ENCODE assay signal across 9 cellular contexts in genomic region chr14:63276492-63277342, GRCh38. TPM values are rescaled to one million over a fixed set of nuclear protein-coding genes. Genes with fewer than 3 reads are reported as not detected.
DNase-seq lines count a peak whose midpoint lies in the region; ATAC-seq, FAIRE-seq and TF ChIP-seq lines count a peak whose summit lies in the region.
"Had no signal": no experiment of that assay in that cellular context is flagged by ENCODE, and none has a peak within 500 bp of the region (broad histone marks: within the 10 kb centered on the region; RNA-seq: fewer than 3 reads in every experiment).

No MANE protein-coding gene starts in this region.

- FAIRE-seq in GM12891 (lab: Jason Lieb, UNC) (peak; percentile 84), GM12878 (lab: Jason Lieb, UNC) (peak; percentile 94), keratinocyte (lab: Jason Lieb, UNC) (peak; percentile 84)

- H3K4me3 ChIP-seq in AG04449 (ENCODE audit: low read depth, low read length) (no peak overlapping the region), GM12878 (no peak overlapping the region), keratinocyte (ENCODE audit: control insufficient read depth in 2 of 3, extremely low read depth in 1 of 3, insufficient read depth in 2 of 3, low read depth in 1 of 3, low read length in 3 of 3) (no peak overlapping the region)

- H3K27ac Mint-ChIP-seq in type B pancreatic cell, result no peak overlapping the region
- H3K27ac Mint-ChIP-seq: stimulated activated naive CD8-positive, alpha-beta T cell treated with anti-CD3 and anti-CD28 coated beads, Interleukin-15, Interleukin-2, amounts not matched to agents 100 ng/mL and 50 ng/mL, for 24 hours had no signal

- POLR2A ChIA-PET in AG04449 (lab: Yijun Ruan, JAX), result no interaction called here
- POLR2A ChIA-PET in GM12878 (lab: Charles Lee), result no interaction called here

- no peak for TF ChIP-seq POLR2A in GM12891 (IDR thresholded peaks at IDR 0.05; ENCODE audit: low read depth, low read length)
- no peak for TF ChIP-seq POLR2A in GM12878 (IDR thresholded peaks at IDR 0.05; ENCODE audit: low read depth, low read length)

- no TSS peak for BruUV-seq in GM12878 (replicated peaks; lab: Mats Ljungman, UMichigan)

- no peaks in the 10 kb centered on the region for H3K9me1 ChIP-seq in keratinocyte (ENCODE audit: control insufficient read depth, extremely low read depth, insufficient read depth, low read length)

- H3K4me2 ChIP-seq in GM12878 (ENCODE audit: control insufficient read depth, insufficient read depth), result no peak overlapping the region
- H3K4me2 ChIP-seq in keratinocyte (ENCODE audit: control insufficient read depth, extremely low read depth, insufficient read depth, low read depth, low read length), result no peak overlapping the region

- H4K20me1 ChIP-seq in GM12878 (ENCODE audit: control insufficient read depth, insufficient read depth) (no peaks in the 10 kb centered on the region), keratinocyte (ENCODE audit: control insufficient read depth, extremely low read depth, insufficient read depth, low read length) (no peaks in the 10 kb centered on the region)

- no peaks in the 10 kb centered on the region for H3K9me3 Mint-ChIP-seq in type B pancreatic cell
- H3K9me3 Mint-ChIP-seq: stimulated activated naive CD8-positive, alpha-beta T cell treated with anti-CD3 and anti-CD28 coated beads, Interleukin-15, Interleukin-2, amounts not matched to agents 100 ng/mL and 50 ng/mL, for 24 hours had no signal

- in situ Hi-C loops in GM12878 (cut with MboI), result no loop called here

- H3K9me3 ChIP-seq in GM12878 (replicated peaks; ENCODE audit: control insufficient read depth, insufficient read depth, low read length) (no peaks in the 10 kb centered on the region), keratinocyte (ENCODE audit: control insufficient read depth, low read depth, low read length) (no peaks in the 10 kb centered on the region)

- peak; percentile 83 for TF ChIP-seq RAD21 in GM12878 (IDR thresholded peaks at IDR 0.05; ENCODE audit: insufficient read depth, low read depth, low read length)

- no peak overlapping the region for H3K9ac ChIP-seq in GM12878 (ENCODE audit: control insufficient read depth, insufficient read depth, low read length)
- H3K9ac ChIP-seq in keratinocyte (ENCODE audit: control insufficient read depth, extremely low read depth, insufficient read depth, low read length), result no peak overlapping the region

- H3K36me3 Mint-ChIP-seq in type B pancreatic cell, result no peaks in the 10 kb centered on the region

- DNase-seq in AG04449 (ENCODE audit: low read depth, low spot score), result peak; percentile 10
- peak; percentile 18 for DNase-seq in GM12891 (ENCODE audit: insufficient read length, low spot score)
- peak; percentile 85 for DNase-seq in NCI-H345 treated with DMSO at 0.1 percent for 48 hours (lab: John Stamatoyannopoulos, UW; ENCODE audit: unreplicated experiment)
- DNase-seq in GM12878 (ENCODE audit: low read depth, low spot score), result no peak
- peak; percentile 15 for DNase-seq in keratinocyte (ENCODE audit: low read depth, low spot score)
- DNase-seq in type B pancreatic cell (ENCODE audit: extremely low spot score, unreplicated experiment), result no peak
- DNase-seq in stimulated activated CD4-positive, alpha-beta T cell treated with anti-CD3 and anti-CD28 coated beads, Interleukin-2, amount 100 ng/mL, for 24 hours, result no peak

- dilution Hi-C loops in keratinocyte (cut with MboI; ENCODE audit: extremely low pct_ligation_motif_present, low sequenced_read_pairs), result no loop called here

- TF ChIP-seq CTCF in AG04449 (IDR thresholded peaks at IDR 0.05; ENCODE audit: insufficient read depth, low read length, missing control alignments) (peak; percentile 55), GM12878 (IDR thresholded peaks at IDR 0.05 in 2 of 3, conservative IDR thresholded peaks at IDR 0.05 in 1 of 3; ENCODE audit: control insufficient read depth in 2 of 3, extremely low read depth in 1 of 3, insufficient read depth in 1 of 3, low read depth in 3 of 3, low read length in 3 of 3) (peak; percentile 66 to 83 (median 74); a peak in 5 of 6 replicates), keratinocyte (optimal IDR thresholded peaks at IDR 0.05 in 1 of 3, IDR thresholded peaks at IDR 0.05 in 1 of 3, conservative IDR thresholded peaks at IDR 0.05 in 1 of 3; ENCODE audit: extremely low read depth in 1 of 3, insufficient read depth in 2 of 3, low read length in 3 of 3) (peak; percentile 48 to 81 (median 51)), type B pancreatic cell (conservative IDR thresholded peaks at IDR 0.05) (peak; percentile 98)

- H3K27me3 Mint-ChIP-seq in type B pancreatic cell, result no peaks in the 10 kb centered on the region

- no peak for TF ChIP-seq EP300 in GM12878 (IDR thresholded peaks at IDR 0.05; ENCODE audit: borderline replicate concordance in 1 of 2, control insufficient read depth in 1 of 2, low read depth in 2 of 2, low read length in 2 of 2)

- H3K4me3 Mint-ChIP-seq in type B pancreatic cell, result no peak overlapping the region
- H3K4me3 Mint-ChIP-seq: stimulated activated naive CD8-positive, alpha-beta T cell treated with anti-CD3 and anti-CD28 coated beads, Interleukin-15, Interleukin-2, amounts not matched to agents 100 ng/mL and 50 ng/mL, for 24 hours had no signal

- H3K27ac ChIP-seq in GM12878 (ENCODE audit: control insufficient read depth, insufficient read depth) (no peak overlapping the region), keratinocyte (ENCODE audit: control insufficient read depth, insufficient read depth, low read length) (no peak overlapping the region)

- CTCF ChIA-PET in AG04449 (lab: Yijun Ruan, JAX) (interaction anchor here (0.6 to 11.6 kb wide), 28 partner anchors 8 to 1150 kb away, joined by 3 to 166 read pairs (median 4); partner anchors contain the start of gene RHOJ), GM12878 (lab: Yijun Ruan, JAX) (interaction anchor here (0.7 to 2.8 kb wide), 13 partner anchors 9 to 1334 kb away, joined by 3 to 17 read pairs (median 3); no protein-coding TSS in a partner anchor)

- WGBS in GM12878 (ENCODE audit: insufficient coverage, insufficient replicate concordance, low lambda C conversion rate, missing lambda C conversion rate), result 21% methylated on average over 5 of the region's 5 CpGs

- H3K4me1 Mint-ChIP-seq in type B pancreatic cell (ENCODE audit: unreplicated experiment), result no peaks in the 10 kb centered on the region

- intact Hi-C loops in GM12878 (cut with micrococcal nuclease; ENCODE audit: unreplicated experiment), result loop anchor here (1.0 to 2.0 kb wide), 3 partner anchors 102 to 1113 kb away; no protein-coding TSS in a partner anchor

- RAD21 ChIA-PET in GM12878 (lab: Charles Lee; ENCODE audit: unreplicated experiment), result interaction anchor here (1.0 kb wide), 1 partner anchor 1091 kb away, joined by 3 read pairs; no protein-coding TSS in a partner anchor

- ATAC-seq in HG03378 (IDR thresholded peaks at IDR 0.05; ENCODE audit: unreplicated experiment), result peak; percentile 80
- ATAC-seq in GM12878, result peak; percentile 78

- H3K4me1 ChIP-seq in GM12878 (ENCODE audit: control insufficient read depth, insufficient read depth, low read length) (no peaks in the 10 kb centered on the region), keratinocyte (ENCODE audit: control insufficient read depth, extremely low read depth, insufficient read depth, low read length) (peaks cover 2% of the 10 kb centered on the region)

- H3K79me2 ChIP-seq in GM12878 (ENCODE audit: control insufficient read depth, insufficient read depth, low read length) (no peaks in the 10 kb centered on the region), keratinocyte (ENCODE audit: control insufficient read depth, insufficient read depth, low read length) (no peaks in the 10 kb centered on the region)

- peaks cover 0 to 3% of the 10 kb centered on the region in 2 experiments; a peak in 1 of 4 replicates for H3K27me3 ChIP-seq in GM12878 (replicated peaks in 1 of 2; ENCODE audit: control insufficient read depth in 2 of 2, insufficient read depth in 2 of 2, low read length in 1 of 2)
- H3K27me3 ChIP-seq in keratinocyte (ENCODE audit: control insufficient read depth, extremely low read depth, insufficient read depth, low read length), result no peaks in the 10 kb centered on the region

- H3K36me3 ChIP-seq in GM12878 (ENCODE audit: control insufficient read depth in 2 of 2, insufficient read depth in 2 of 2, low read length in 1 of 2), result no peaks in the 10 kb centered on the region
- no peaks in the 10 kb centered on the region for H3K36me3 ChIP-seq in keratinocyte (ENCODE audit: control insufficient read depth in 2 of 2, extremely low read depth in 1 of 2, insufficient read depth in 2 of 2, low read length in 2 of 2)

- SMC1A ChIA-PET in GM12878 (lab: Charles Lee; ENCODE audit: uncharacterized antibody, unreplicated experiment), result interaction anchor here (1.0 to 1.7 kb wide), 3 partner anchors 13 to 1108 kb away, joined by 3 to 5 read pairs (median 3); no protein-coding TSS in a partner anchor

- H2AFZ ChIP-seq in GM12878 (ENCODE audit: control insufficient read depth, low read depth, low read length), result no peak overlapping the region
- no peak overlapping the region for H2AFZ ChIP-seq in keratinocyte (ENCODE audit: control insufficient read depth, low read length)

RNA-seq across cellular contexts. Expression of gene GPHB5, which starts 42.0 kb away (rescaled TPM):
- not detected for polyA plus RNA-seq in GM12891 (2012; ENCODE audit: low read depth, missing spikeins)
- not detected in 2 replicates for total RNA-seq in GM12878 (2013; cell fraction: nucleolus; rRNA removed)
- total RNA-seq in GM12878 (2014; rRNA removed) (not detected in 2 replicates), GM12878 (2014; rRNA removed; fragmentation: Illumina TruSeq; extraction: Trizol) (not detected in 2 replicates), GM12878 (2021) (not detected in 2 replicates), type B pancreatic cell (ENCODE audit: low replicate concordance) (not detected in 2 replicates)
- not detected for polyA plus RNA-seq in GM12878 (2011; ENCODE audit: low read depth)
- polyA plus RNA-seq in GM12878 (2011; rRNA removed) (not detected in 2 replicates), GM12878 (2014; fragmentation: Illumina TruSeq; extraction: Trizol) (not detected in 2 replicates), GM12878 (2014; fragmentation: Nextera tagmentation; extraction: Ambion mirVana) (not detected), GM12878 (2014; rRNA removed) (not detected in 2 replicates), GM12878 (2016; fragmentation: Nextera tagmentation; extraction: Ambion mirVana) (not detected), keratinocyte (not detected in 3 replicates)
- polyA plus RNA-seq in GM12878 (2011; cell fraction: cytosol; rRNA removed), result not detected in 2 replicates
- not detected in 2 replicates for polyA plus RNA-seq in GM12878 (2011; cell fraction: nucleus; rRNA removed)
- polyA plus RNA-seq in GM12878 (2012), result not detected in 2 replicates
- not detected in 2 replicates for polyA minus RNA-seq in GM12878 (2011; rRNA and poly(A)+ RNA removed)
- polyA minus RNA-seq in GM12878 (2011; cell fraction: cytosol; rRNA and poly(A)+ RNA removed), result not detected in 2 replicates
- not detected in 2 replicates for polyA minus RNA-seq in GM12878 (2011; cell fraction: nucleus; rRNA and poly(A)+ RNA removed)
- not detected for polyA plus RNA-seq in keratinocyte (2011; ENCODE audit: low read depth)
- polyA plus RNA-seq in keratinocyte (2011; cell fraction: cytosol; rRNA removed), result not detected in 2 replicates
- polyA plus RNA-seq in keratinocyte (2011; cell fraction: nucleus; rRNA removed), result not detected in 2 replicates
- polyA plus RNA-seq in keratinocyte (2012; ENCODE audit: low replicate concordance), result not detected in 2 replicates
- polyA minus RNA-seq in keratinocyte, result not detected in 3 replicates
- polyA minus RNA-seq in keratinocyte (2011; cell fraction: cytosol; rRNA and poly(A)+ RNA removed), result not detected
- polyA minus RNA-seq in keratinocyte (2011; cell fraction: nucleus; rRNA and poly(A)+ RNA removed), result not detected in 2 replicates

Comparison
In these comparisons a context has a peak if more than half of its experiments do, and no peak if none do; other contexts are left out.
1. DNase-seq: peak in AG04449 (single experiment), GM12891 (single experiment), NCI-H345 treated with DMSO at 0.1 percent for 48 hours (single experiment) and keratinocyte (single experiment); none in GM12878 (single experiment), type B pancreatic cell (single experiment) and stimulated activated CD4-positive, alpha-beta T cell treated with anti-CD3 and anti-CD28 coated beads, Interleukin-2, amount 100 ng/mL, for 24 hours (0 of 2).
2. Peak in every context shown above with its lines, with median percentiles within 50 percentile points of each other: CTCF ChIP-seq.